13 cellular contexts compared by ENCODE assay signal in the genomic region with DNA sequence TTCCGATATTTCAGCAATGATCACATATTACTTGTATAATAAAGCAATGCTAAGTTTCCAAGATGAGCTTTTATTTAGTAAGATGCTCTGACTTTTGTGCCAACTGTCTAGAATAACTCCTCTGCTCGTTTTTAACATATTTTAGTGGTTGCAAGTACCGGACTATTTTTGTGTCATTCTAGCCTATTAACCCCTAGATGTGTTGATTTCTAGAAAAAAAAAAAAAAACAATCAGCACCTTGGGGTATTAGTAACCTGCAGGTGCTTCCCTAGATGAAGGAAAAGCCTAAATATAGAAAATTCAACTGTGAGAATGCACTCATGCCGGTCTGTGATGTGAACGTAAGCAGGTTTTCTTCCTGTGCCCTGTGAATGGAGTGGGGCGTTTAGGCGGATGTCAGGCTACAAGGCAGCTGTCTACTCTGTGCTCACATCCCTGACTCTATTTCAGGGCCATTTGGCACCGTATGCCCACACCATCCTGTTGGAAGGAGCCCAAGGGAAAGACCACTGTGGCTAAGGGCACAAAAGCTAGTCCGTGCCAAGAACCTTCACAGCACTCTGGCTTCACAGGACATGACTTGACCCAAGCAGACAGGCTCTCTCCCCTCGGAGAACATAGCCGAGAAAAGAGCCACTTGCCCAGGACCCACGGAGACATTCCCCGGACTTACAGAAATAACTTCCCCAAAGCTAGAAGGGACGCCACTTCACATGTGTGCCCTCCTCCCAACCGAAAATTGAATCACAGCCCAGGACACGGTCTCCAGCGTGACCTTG.
DNase-seq lines count a peak whose midpoint lies in the region; ATAC-seq, FAIRE-seq and TF ChIP-seq lines count a peak whose summit lies in the region.
"Had no signal": no experiment of that assay in that cellular context is flagged by ENCODE, and none has a peak within 500 bp of the region (broad histone marks: within the 10 kb centered on the region; RNA-seq: fewer than 3 reads in every experiment).

No MANE protein-coding gene starts in this region.

- WGBS in body of pancreas, 2 donors: 31 to 36% methylated on average over 17 of the region's 17 CpGs

- no peaks in the 10 kb centered on the region for H3K4me1 Mint-ChIP-seq in activated T-helper 2 cell treated with anti-CD3 and anti-CD28 coated beads, Interferon-gamma antibody, Interleukin-2, Interleukin-4, amounts not matched to agents 10 μg/mL and 5 μg/mL and 100 μg/mL, durations not matched to agents 14 hours and 24 hours and 36 hours (ENCODE audit: low read depth)
- no peaks in the 10 kb centered on the region for H3K4me1 Mint-ChIP-seq in activated CD8-positive, alpha-beta memory T cell treated with anti-CD3 and anti-CD28 coated beads, Interleukin-2, amount 10 ng/mL, durations not matched to agents 7 days and 5 days

- H3K27me3 Mint-ChIP-seq in activated T-helper 2 cell treated with anti-CD3 and anti-CD28 coated beads, Interferon-gamma antibody, Interleukin-2, Interleukin-4, amounts not matched to agents 10 μg/mL and 5 μg/mL and 100 μg/mL, durations not matched to agents 14 hours and 24 hours and 36 hours (ENCODE audit: low read depth): no peaks in the 10 kb centered on the region
- H3K27me3 Mint-ChIP-seq in activated CD8-positive, alpha-beta memory T cell treated with anti-CD3 and anti-CD28 coated beads, Interleukin-2, amount 10 ng/mL, durations not matched to agents 7 days and 5 days: no peaks in the 10 kb centered on the region

- H3K9me3 Mint-ChIP-seq in activated T-helper 2 cell treated with anti-CD3 and anti-CD28 coated beads, Interferon-gamma antibody, Interleukin-2, Interleukin-4, amounts not matched to agents 10 μg/mL and 5 μg/mL and 100 μg/mL, durations not matched to agents 14 hours and 24 hours and 36 hours: peaks cover 4% of the 10 kb centered on the region
- no peaks in the 10 kb centered on the region for H3K9me3 Mint-ChIP-seq in activated CD8-positive, alpha-beta memory T cell treated with anti-CD3 and anti-CD28 coated beads, Interleukin-2, amount 10 ng/mL, durations not matched to agents 7 days and 5 days (ENCODE audit: low read depth)

- in situ Hi-C loops in G401 (cut with HindIII; ENCODE audit: low sequenced_read_pairs): no loop called here

- ATAC-seq in body of pancreas: peak; percentile 42
- ATAC-seq in activated CD8-positive, alpha-beta memory T cell treated with anti-CD3 and anti-CD28 coated beads, Interleukin-2, amount 10 ng/mL, durations not matched to agents 7 days and 5 days: no peak
- ATAC-seq: activated CD8-positive, alpha-beta T cell treated with anti-CD3 and anti-CD28 coated beads, Interleukin-2, amount 10 ng/mL, durations not matched to agents 7 days and 5 days had no signal

- peak overlapping the region; percentile 3 to 64 for H3K9ac ChIP-seq in kidney (ENCODE audit: low read length in 2 of 2)
- no peak overlapping the region for H3K9ac ChIP-seq in skeletal muscle satellite cell (ENCODE audit: low read depth, low read length)

- H3K27me3 ChIP-seq in body of pancreas (no peaks in the 10 kb centered on the region), skeletal muscle satellite cell (ENCODE audit: control insufficient read depth, insufficient read depth, low read length) (peaks cover 19% of the 10 kb centered on the region)
- H3K27me3 ChIP-seq: tibial nerve had no signal

- H3K4me2 ChIP-seq in skeletal muscle satellite cell (ENCODE audit: low read length): peak overlapping the region; percentile 45

- peaks cover 21% of the 10 kb centered on the region for H3K4me1 ChIP-seq in body of pancreas
- H3K4me1 ChIP-seq in kidney (ENCODE audit: control insufficient read depth in 1 of 2, insufficient read depth in 1 of 2, low read depth in 1 of 2, low read length in 2 of 2): peaks cover 7 to 15% of the 10 kb centered on the region in 2 donors
- H3K4me1 ChIP-seq in skeletal muscle satellite cell (ENCODE audit: control insufficient read depth, insufficient read depth, low read length): peaks cover 10% of the 10 kb centered on the region

- H3K36me3 Mint-ChIP-seq in activated T-helper 2 cell treated with anti-CD3 and anti-CD28 coated beads, Interferon-gamma antibody, Interleukin-2, Interleukin-4, amounts not matched to agents 10 μg/mL and 5 μg/mL and 100 μg/mL, durations not matched to agents 14 hours and 24 hours and 36 hours (ENCODE audit: low read depth): no peaks in the 10 kb centered on the region
- H3K36me3 Mint-ChIP-seq in activated CD8-positive, alpha-beta memory T cell treated with anti-CD3 and anti-CD28 coated beads, Interleukin-2, amount 10 ng/mL, durations not matched to agents 7 days and 5 days: no peaks in the 10 kb centered on the region

- H3K4me3 Mint-ChIP-seq in activated T-helper 2 cell treated with anti-CD3 and anti-CD28 coated beads, Interferon-gamma antibody, Interleukin-2, Interleukin-4, amounts not matched to agents 10 μg/mL and 5 μg/mL and 100 μg/mL, durations not matched to agents 14 hours and 24 hours and 36 hours (ENCODE audit: low read depth): no peak overlapping the region
- no peak overlapping the region for H3K4me3 Mint-ChIP-seq in activated CD8-positive, alpha-beta memory T cell treated with anti-CD3 and anti-CD28 coated beads, Interleukin-2, amount 10 ng/mL, durations not matched to agents 7 days and 5 days
- H3K4me3 Mint-ChIP-seq: activated CD8-positive, alpha-beta T cell treated with anti-CD3 and anti-CD28 coated beads, Interleukin-2, amount 10 ng/mL, durations not matched to agents 7 days and 5 days had no signal

- no peak overlapping the region for H3K4me3 ChIP-seq in body of pancreas
- peak overlapping the region; percentile 41 to 49 for H3K4me3 ChIP-seq in kidney (ENCODE audit: low read length in 2 of 2)
- no peak overlapping the region for H3K4me3 ChIP-seq in skeletal muscle satellite cell (ENCODE audit: low read length)
- H3K4me3 ChIP-seq: tibial nerve had no signal

- no peak overlapping the region for H3K27ac Mint-ChIP-seq in activated T-helper 2 cell treated with anti-CD3 and anti-CD28 coated beads, Interferon-gamma antibody, Interleukin-2, Interleukin-4, amounts not matched to agents 10 μg/mL and 5 μg/mL and 100 μg/mL, durations not matched to agents 14 hours and 24 hours and 36 hours
- H3K27ac Mint-ChIP-seq in activated CD8-positive, alpha-beta memory T cell treated with anti-CD3 and anti-CD28 coated beads, Interleukin-2, amount 10 ng/mL, durations not matched to agents 7 days and 5 days: no peak overlapping the region
- H3K27ac Mint-ChIP-seq: activated CD8-positive, alpha-beta T cell treated with anti-CD3 and anti-CD28 coated beads, Interleukin-2, amount 10 ng/mL, durations not matched to agents 7 days and 5 days had no signal

- DNase-seq in G401 (ENCODE audit: low spot score): peak; percentile 56
- DNase-seq in body of pancreas: peak in 3 of 4 donors; percentile 21 to 25 (median 21)
- DNase-seq in kidney: no peak
- DNase-seq in HTR-8/SVneo (ENCODE audit: insufficient read length, low spot score): no peak
- DNase-seq in activated T-helper 2 cell treated with anti-CD3 and anti-CD28 coated beads, Interferon-gamma antibody, Interleukin-2, Interleukin-4, amounts not matched to agents 10 μg/mL and 5 μg/mL and 100 μg/mL, durations not matched to agents 14 hours and 24 hours and 36 hours (ENCODE audit: low spot score): no peak
- no peak for DNase-seq in activated CD8-positive, alpha-beta memory T cell treated with anti-CD3 and anti-CD28 coated beads, Interleukin-2, amount 10 ng/mL, durations not matched to agents 7 days and 5 days
- DNase-seq in T1000 (lab: John Stamatoyannopoulos, UW): no peak
- DNase-seq: activated CD8-positive, alpha-beta T cell treated with anti-CD3 and anti-CD28 coated beads, Interleukin-2, amount 10 ng/mL, durations not matched to agents 7 days and 5 days; activated naive CD4-positive, alpha-beta T cell treated with Interleukin-2 at 50 U/mL for 16 hours; NCI-H526 had no signal

- H3K27ac ChIP-seq in body of pancreas (peak overlapping the region in 3 of 4 donors; percentile 52 to 59 (median 58)), kidney (ENCODE audit: low read depth in 2 of 2, low read length in 2 of 2) (peak overlapping the region; percentile 70 to 75)

- CTCF ChIA-PET in activated CD8-positive, alpha-beta memory T cell treated with anti-CD3 and anti-CD28 coated beads, Interleukin-2, amount 10 ng/mL, durations not matched to agents 7 days and 5 days (lab: Charles Lee): no interaction called here

- intact Hi-C loops in body of pancreas (cut with DNase I): no loop called here
- intact Hi-C loops in kidney (cut with DNase I): no loop called here
- intact Hi-C loops in activated T-helper 2 cell treated with anti-CD3 and anti-CD28 coated beads, Interferon-gamma antibody, Interleukin-2, Interleukin-4, amounts not matched to agents 10 μg/mL and 5 μg/mL and 100 μg/mL, durations not matched to agents 14 hours and 24 hours and 36 hours (cut with micrococcal nuclease): no loop called here

- TF ChIP-seq POLR2A in body of pancreas (IDR thresholded peaks at IDR 0.05): no peak

- no peaks in the 10 kb centered on the region for H3K9me3 ChIP-seq in body of pancreas
- no peaks in the 10 kb centered on the region for H3K9me3 ChIP-seq in kidney (ENCODE audit: control insufficient read depth in 1 of 2, low read length in 2 of 2)
- H3K9me3 ChIP-seq in skeletal muscle satellite cell (replicated peaks; ENCODE audit: low read length): no peaks in the 10 kb centered on the region
- H3K9me3 ChIP-seq: tibial nerve had no signal

- H3K36me3 ChIP-seq in body of pancreas (replicated peaks in 1 of 2; ENCODE audit: insufficient read depth in 1 of 2, low read depth in 2 of 2) (no peaks in the 10 kb centered on the region), kidney (ENCODE audit: control insufficient read depth in 1 of 2, insufficient read depth in 2 of 2, low read length in 2 of 2) (no peaks in the 10 kb centered on the region), skeletal muscle satellite cell (ENCODE audit: insufficient read depth, low read length) (no peaks in the 10 kb centered on the region)
- H3K36me3 ChIP-seq: tibial nerve had no signal

- TF ChIP-seq CTCF in body of pancreas (IDR thresholded peaks at IDR 0.05): no peak
- no peak for TF ChIP-seq CTCF in kidney (IDR thresholded peaks at IDR 0.05; ENCODE audit: borderline replicate concordance, extremely low read depth, insufficient read depth)

- no peak for FAIRE-seq in kidney (lab: Jason Lieb, UNC)
- no peak for FAIRE-seq in HTR-8/SVneo (lab: Jason Lieb, UNC)
- FAIRE-seq: TTC549 had no signal

Comparison
In these comparisons a context has a peak if more than half of its experiments do, and no peak if none do; other contexts are left out.
1. DNase-seq: peak in G401 (single experiment) and body of pancreas (3 of 4); none in kidney (single experiment), HTR-8/SVneo (single experiment), activated T-helper 2 cell treated with anti-CD3 and anti-CD28 coated beads, Interferon-gamma antibody, Interleukin-2, Interleukin-4, amounts not matched to agents 10 μg/mL and 5 μg/mL and 100 μg/mL, durations not matched to agents 14 hours and 24 hours and 36 hours (single experiment), activated CD8-positive, alpha-beta memory T cell treated with anti-CD3 and anti-CD28 coated beads, Interleukin-2, amount 10 ng/mL, durations not matched to agents 7 days and 5 days (single experiment) and T1000 (single experiment).
2. H3K4me3 ChIP-seq: peak in kidney (2 of 2); none in body of pancreas (0 of 2) and skeletal muscle satellite cell (single experiment).